In the genomic region with DNA sequence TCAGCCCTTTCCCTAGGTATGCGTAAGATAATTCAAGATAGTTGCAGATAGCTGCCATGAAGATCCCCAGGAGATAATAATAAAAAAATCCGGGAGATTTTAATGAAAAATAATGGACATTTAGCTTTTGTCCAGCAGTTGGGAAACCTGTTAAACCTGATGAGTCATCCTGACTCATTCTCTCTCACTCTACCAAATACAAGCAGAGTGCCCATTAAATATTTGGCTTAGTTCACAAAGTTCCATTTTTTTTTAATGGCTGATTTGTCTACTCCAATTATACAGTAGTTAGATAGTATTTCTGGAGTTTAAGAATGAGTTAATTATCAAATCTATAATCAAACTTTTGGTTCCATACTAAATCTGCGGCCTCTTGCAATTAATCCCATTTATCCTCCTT, we compare ENCODE assay signal across 12 cellular contexts. TPM values are rescaled to one million over a fixed set of nuclear protein-coding genes. Genes with fewer than 3 reads are reported as not detected.
DNase-seq lines count a peak whose midpoint lies in the region; ATAC-seq and TF ChIP-seq lines count a peak whose summit lies in the region.
"Had no signal": no experiment of that assay in that cellular context is flagged by ENCODE, and none has a peak within 500 bp of the region (broad histone marks: within the 10 kb centered on the region; RNA-seq: fewer than 3 reads in every experiment).

No MANE protein-coding gene starts in this region.

- no peak overlapping the region for H3K9ac ChIP-seq in GM23248

- TF ChIP-seq POLR2A in gastroesophageal sphincter (IDR thresholded peaks at IDR 0.05), result no peak

- H3K9me3 ChIP-seq in GM23248 (ENCODE audit: low read depth), result no peaks in the 10 kb centered on the region
- H3K9me3 ChIP-seq in gastroesophageal sphincter, result no peaks in the 10 kb centered on the region
- no peaks in the 10 kb centered on the region for H3K9me3 ChIP-seq in left lung
- H3K9me3 ChIP-seq: heart right ventricle had no signal

- no peaks in the 10 kb centered on the region for H3K36me3 ChIP-seq in GM23248 (ENCODE audit: low read depth)
- no peaks in the 10 kb centered on the region for H3K36me3 ChIP-seq in gastroesophageal sphincter
- H3K36me3 ChIP-seq in left lung, result no peaks in the 10 kb centered on the region
- H3K36me3 ChIP-seq: heart right ventricle had no signal

- H2AFZ ChIP-seq in GM23248, result no peak overlapping the region

- peak; percentile 87 for DNase-seq in A172 (ENCODE audit: low spot score)
- peak; percentile 86 for DNase-seq in GM23248
- DNase-seq in RWPE1 (ENCODE audit: low spot score), result peak; percentile 85
- peak; percentile 82 for DNase-seq in fibroblast of pulmonary artery (ENCODE audit: low read depth)
- no peak for DNase-seq in stimulated activated naive B cell treated with anti-CD40 and anti-IgM and Interleukin-4, amounts not matched to agents 10 μg/mL and 1 μg/mL and 100 μg/mL, for 72 hours
- DNase-seq in left lung, result no peak
- DNase-seq: C1 segment of cervical spinal cord, heart right ventricle, Karpas-422, NCI-H774 had no signal

- WGBS in GM23248 (ENCODE audit: low coverage in 1 of 2, low lambda C conversion rate in 2 of 2, missing lambda C conversion rate in 2 of 2), 2 experiments, result 56 to 59% methylated on average over 3 of the region's 3 CpGs
- WGBS in gastroesophageal sphincter (ENCODE audit: low coverage in 1 of 2), 2 donors, result 76 to 81% methylated on average over 2 to 3 of the region's 3 CpGs

- no peak overlapping the region for H3K27ac Mint-ChIP-seq in stimulated activated naive B cell treated with anti-CD40 and anti-IgM and Interleukin-4, amounts not matched to agents 10 μg/mL and 1 μg/mL and 100 μg/mL, for 72 hours

- H3K79me2 ChIP-seq in GM23248 (ENCODE audit: insufficient read depth), result 0 out of 2 replicates have a peak, but pooled peaks cover 4% of the 10 kb centered on the region

- H3F3A ChIP-seq in GM23248 (ENCODE audit: insufficient read depth), result peaks cover 9% of the 10 kb centered on the region

- H3K27ac ChIP-seq in GM23248 (no peak overlapping the region), RWPE1 (no peak overlapping the region), gastroesophageal sphincter (no peak overlapping the region), left lung (no peak overlapping the region)
- H3K27ac ChIP-seq: heart right ventricle had no signal

- no peaks in the 10 kb centered on the region for H4K20me1 ChIP-seq in GM23248 (ENCODE audit: insufficient read depth)

- H3K4me1 Mint-ChIP-seq in stimulated activated naive B cell treated with anti-CD40 and anti-IgM and Interleukin-4, amounts not matched to agents 10 μg/mL and 1 μg/mL and 100 μg/mL, for 72 hours, result peaks cover 7 to 18% of the 10 kb centered on the region in 2 donors

- in situ Hi-C loops in GM23248 (cut with MboI), result no loop called here

- ATAC-seq in HG03139 (IDR thresholded peaks at IDR 0.05; ENCODE audit: unreplicated experiment) (no peak), gastroesophageal sphincter (no peak), left lung (no peak)
- ATAC-seq in stimulated activated naive B cell treated with anti-CD40 and anti-IgM and Interleukin-4, amounts not matched to agents 10 μg/mL and 1 μg/mL and 100 μg/mL, for 72 hours (replicated peaks), result no peak
- ATAC-seq: heart right ventricle had no signal

- CTCF ChIA-PET in RWPE1 (lab: Yijun Ruan, JAX), result interaction anchor here (1.0 kb wide), 1 partner anchor 436 kb away, joined by 5 read pairs; no protein-coding TSS in a partner anchor

- no peak overlapping the region for H3K4me3 Mint-ChIP-seq in stimulated activated naive B cell treated with anti-CD40 and anti-IgM and Interleukin-4, amounts not matched to agents 10 μg/mL and 1 μg/mL and 100 μg/mL, for 72 hours

- peaks cover 0 to under 1% of the 10 kb centered on the region in 2 donors for H3K9me3 Mint-ChIP-seq in stimulated activated naive B cell treated with anti-CD40 and anti-IgM and Interleukin-4, amounts not matched to agents 10 μg/mL and 1 μg/mL and 100 μg/mL, for 72 hours

- POLR2A ChIA-PET in RWPE1 (lab: Yijun Ruan, JAX; ENCODE audit: low non-redundant PET), result no interaction called here

- H3K4me3 ChIP-seq in GM23248 (no peak overlapping the region), fibroblast of pulmonary artery (replicated peaks; ENCODE audit: low read depth, low read length) (no peak overlapping the region), gastroesophageal sphincter (no peak overlapping the region), left lung (no peak overlapping the region)
- H3K4me3 ChIP-seq: heart right ventricle had no signal

- H3K9me2 ChIP-seq in GM23248 (ENCODE audit: insufficient read depth), result no peaks in the 10 kb centered on the region

- H3K4me1 ChIP-seq in GM23248 (ENCODE audit: insufficient read depth), result 0 out of 2 replicates have a peak, but pooled peaks cover 3% of the 10 kb centered on the region
- peaks cover 0 to 10% (median 3%) of the 10 kb centered on the region in 3 donors for H3K4me1 ChIP-seq in gastroesophageal sphincter
- peaks cover 0 to 22% of the 10 kb centered on the region in 2 donors for H3K4me1 ChIP-seq in left lung

- intact Hi-C loops in left lung (cut with DNase I), result no loop called here

- H3K27me3 ChIP-seq in GM23248 (replicated peaks; ENCODE audit: insufficient read depth) (no peaks in the 10 kb centered on the region), gastroesophageal sphincter (peaks cover 38% of the 10 kb centered on the region), left lung (peaks cover 0 to 40% of the 10 kb centered on the region in 2 donors)

- TF ChIP-seq EP300 in gastroesophageal sphincter (IDR thresholded peaks at IDR 0.05), result no peak

- no peak overlapping the region for H3K4me2 ChIP-seq in GM23248 (ENCODE audit: unreplicated experiment)

- peaks cover 29 to 44% of the 10 kb centered on the region in 2 donors for H3K27me3 Mint-ChIP-seq in stimulated activated naive B cell treated with anti-CD40 and anti-IgM and Interleukin-4, amounts not matched to agents 10 μg/mL and 1 μg/mL and 100 μg/mL, for 72 hours

- TF ChIP-seq CTCF in RWPE1 (conservative IDR thresholded peaks at IDR 0.05; ENCODE audit: low read depth) (no peak), fibroblast of pulmonary artery (IDR thresholded peaks at IDR 0.05; ENCODE audit: low read length, missing control alignments) (no peak), gastroesophageal sphincter (IDR thresholded peaks at IDR 0.05) (no peak), left lung (IDR thresholded peaks at IDR 0.05) (no peak)

- H3K36me3 Mint-ChIP-seq in stimulated activated naive B cell treated with anti-CD40 and anti-IgM and Interleukin-4, amounts not matched to agents 10 μg/mL and 1 μg/mL and 100 μg/mL, for 72 hours, result no peaks in the 10 kb centered on the region

RNA-seq across cellular contexts. Expression of a gene that starts 2.1 kb away (rescaled TPM):
- total RNA-seq in A172 (2014; rRNA removed; shearing (Covaris generic)), result 5.6 and 7.7 TPM in 2 replicates
- 0.86 and 1.6 TPM in 2 replicates for total RNA-seq in GM23248 (2014; rRNA removed; shearing (Covaris generic))
- 3.2 and 3.5 TPM in 2 replicates for polyA plus RNA-seq in GM23248 (2016; fragmentation: Nextera tagmentation; extraction: Ambion mirVana)
- 1 to 10 TPM; 4.3 to 9.2 (median 6.3) TPM for total RNA-seq in gastroesophageal sphincter
- total RNA-seq in left lung, result 10 to 100 TPM; 36.3 to 38.9 TPM

Comparison
In these comparisons a context has a peak if more than half of its experiments do, and no peak if none do; other contexts are left out.
1. DNase-seq: peak in A172 (single experiment), GM23248 (single experiment), RWPE1 (single experiment) and fibroblast of pulmonary artery (single experiment); none in stimulated activated naive B cell treated with anti-CD40 and anti-IgM and Interleukin-4, amounts not matched to agents 10 μg/mL and 1 μg/mL and 100 μg/mL, for 72 hours (single experiment) and left lung (0 of 2).